In the genomic region with DNA sequence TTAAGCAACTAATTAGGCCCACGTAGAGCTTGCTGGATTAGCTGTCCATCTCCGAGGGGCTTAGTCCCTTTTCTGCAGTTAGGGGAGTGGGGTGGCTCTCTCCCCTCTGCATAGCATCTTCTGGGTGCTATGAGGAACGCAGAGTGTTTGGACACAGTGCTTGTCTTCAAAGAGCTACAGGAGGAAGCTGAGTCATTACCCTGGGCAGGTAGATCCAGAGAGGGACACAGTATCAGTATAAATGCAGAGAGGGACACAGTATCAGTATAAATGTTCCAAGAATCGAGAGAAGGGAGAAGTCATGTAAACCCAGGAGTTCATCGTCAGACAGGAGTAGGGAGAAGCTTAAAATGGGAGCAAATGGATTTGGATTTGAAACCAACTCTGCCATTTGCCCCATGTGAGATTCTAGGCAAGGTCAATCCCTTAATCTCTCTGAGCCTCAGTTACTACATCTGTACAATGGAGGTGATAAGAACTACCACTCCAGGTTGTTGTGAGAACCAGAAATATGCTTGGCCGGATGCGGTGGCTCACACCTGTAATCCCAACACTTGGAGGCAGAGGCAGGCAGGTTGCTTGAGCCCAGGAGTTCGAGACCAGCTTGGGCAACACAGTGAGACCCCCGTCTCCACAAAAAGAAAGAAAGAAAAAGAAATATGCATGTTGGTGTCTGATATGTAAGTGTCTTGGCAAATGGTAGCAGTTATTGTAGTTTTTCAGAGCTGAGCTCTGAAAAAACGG, we compare ENCODE assay signal across 20 cellular contexts. TPM values are rescaled to one million over a fixed set of nuclear protein-coding genes. Genes with fewer than 3 reads are reported as not detected.
DNase-seq lines count a peak whose midpoint lies in the region; ATAC-seq, FAIRE-seq and TF ChIP-seq lines count a peak whose summit lies in the region.
"Had no signal": no experiment of that assay in that cellular context is flagged by ENCODE, and none has a peak within 500 bp of the region (broad histone marks: within the 10 kb centered on the region; RNA-seq: fewer than 3 reads in every experiment).

No MANE protein-coding gene starts in this region.

- peak overlapping the region; percentile 91 for H2BK20ac ChIP-seq in H1 (ENCODE audit: low read length)

- H2AFZ ChIP-seq in H1 (ENCODE audit: low read length) = peak overlapping the region; percentile 63
- peak overlapping the region; percentile 1 for H2AFZ ChIP-seq in neuron (ENCODE audit: low read depth, low read length)

- H3K9me3 Mint-ChIP-seq in WTC11 = no peaks in the 10 kb centered on the region

- peak overlapping the region; percentile 49 for H4K5ac ChIP-seq in H1 (ENCODE audit: insufficient read length, low read depth, low read length)

- peak overlapping the region; percentile 59 to 76; a peak in 3 of 4 replicates for H3K4me2 ChIP-seq in H1 (ENCODE audit: insufficient read depth in 1 of 2, low read depth in 2 of 2, low read length in 2 of 2)

- H3K4me1 Mint-ChIP-seq in WTC11 = peaks cover 32% of the 10 kb centered on the region

- CTCF ChIA-PET in WTC11 (lab: Charles Lee) (interaction anchor here (0.6 to 5.9 kb wide), 12 partner anchors 8 to 425 kb away, joined by 3 to 35 read pairs (median 5); no protein-coding TSS in a partner anchor), H1 (lab: Charles Lee; ENCODE audit: partially characterized antibody) (interaction anchor here (0.6 to 10.0 kb wide), 20 partner anchors 10 to 297 kb away, joined by 3 to 91 read pairs (median 5); no protein-coding TSS in a partner anchor)

- no peak overlapping the region for H3K23ac ChIP-seq in H1 (ENCODE audit: insufficient read length)

- H4K91ac ChIP-seq in H1 (replicated peaks; ENCODE audit: insufficient read length, low read length) = peak overlapping the region; percentile 64

- H3K27me3 ChIP-seq in HUES6 (ENCODE audit: control insufficient read depth, insufficient read depth, low read length) = no peaks in the 10 kb centered on the region
- H3K27me3 ChIP-seq in H1 (replicated peaks in 1 of 4; ENCODE audit: control insufficient read depth in 3 of 4, extremely low read depth in 1 of 4, insufficient read depth in 3 of 4, low read length in 3 of 4) = no peaks in the 10 kb centered on the region
- no peaks in the 10 kb centered on the region for H3K27me3 ChIP-seq in neuron (ENCODE audit: insufficient read depth, low read length)
- H3K27me3 ChIP-seq: Peyer's patch had no signal

- peak overlapping the region; percentile 97; the same call in 1 of the 2 replicates for H2BK12ac ChIP-seq in H1 (ENCODE audit: low read depth, low read length)

- peak overlapping the region; percentile 14 for H3K9ac ChIP-seq in HUES6 (ENCODE audit: low read length)
- 0 out of 7 replicates have a peak overlapping the region, but pooled peaks of 1 of the 4 experiments have one; percentile 29 for H3K9ac ChIP-seq in H1 (replicated peaks in 1 of 4; ENCODE audit: extremely low read depth in 1 of 4, low read depth in 3 of 4, low read length in 3 of 4)

- H3K4ac ChIP-seq in H1 (replicated peaks; ENCODE audit: insufficient read length, low read depth, low read length) = no peak overlapping the region

- peak overlapping the region; percentile 47 for H3K4me3 Mint-ChIP-seq in WTC11

- no peak for ATAC-seq in WTC11

- H3K27ac Mint-ChIP-seq in WTC11 = peak overlapping the region; percentile 94

- 87% methylated on average over 10 of the region's 10 CpGs; no CpG with 5 or more reads in 1 of the 2 experiments for WGBS in H1 (ENCODE audit: extremely low coverage in 1 of 2, insufficient coverage in 1 of 2, insufficient read length in 1 of 2, insufficient replicate concordance in 2 of 2, low coverage in 1 of 2, low lambda C conversion rate in 2 of 2, missing lambda C conversion rate in 1 of 2), 2 experiments

- peaks cover 16% of the 10 kb centered on the region for H3K4me1 ChIP-seq in HUES6 (ENCODE audit: control insufficient read depth, insufficient read depth, low read length)
- H3K4me1 ChIP-seq in H1 (replicated peaks in 1 of 4; ENCODE audit: control insufficient read depth in 3 of 4, insufficient read depth in 4 of 4, low read length in 3 of 4) = peaks cover 4 to 14% (median 11%) of the 10 kb centered on the region in 4 experiments
- peaks cover 25% of the 10 kb centered on the region for H3K4me1 ChIP-seq in neuron (ENCODE audit: insufficient read depth, low read length)

- H3K56ac ChIP-seq in H1 (replicated peaks; ENCODE audit: insufficient read length, low read depth, low read length) = no peak overlapping the region

- TF ChIP-seq CTCF in WTC11 (IDR thresholded peaks at IDR 0.05) = no peak
- TF ChIP-seq CTCF in H1 (IDR thresholded peaks at IDR 0.05; ENCODE audit: control extremely low read depth in 1 of 3, insufficient read depth in 1 of 3, low read depth in 1 of 3, low read length in 3 of 3) = no peak

- H3K36me3 ChIP-seq in HUES6 (ENCODE audit: control insufficient read depth, insufficient read depth, low read length) (no peaks in the 10 kb centered on the region), H1 (ENCODE audit: control insufficient read depth in 2 of 4, insufficient read depth in 4 of 4, low read length in 3 of 4) (no peaks in the 10 kb centered on the region), neuron (ENCODE audit: insufficient read depth, low read length) (no peaks in the 10 kb centered on the region)
- H3K36me3 ChIP-seq: Peyer's patch had no signal

- H3K9me3 ChIP-seq in HUES6 (ENCODE audit: control insufficient read depth, insufficient read depth, low read depth, low read length) = no peaks in the 10 kb centered on the region; the same call in 1 of the 2 replicates
- 0 out of 4 replicates have a peak, but pooled peaks cover 0 to 4% of the 10 kb centered on the region in 2 experiments for H3K9me3 ChIP-seq in H1 (ENCODE audit: insufficient read depth in 2 of 2, low read depth in 1 of 2, low read length in 1 of 2)
- H3K9me3 ChIP-seq in neuron (ENCODE audit: low read length) = no peaks in the 10 kb centered on the region
- H3K9me3 ChIP-seq: Peyer's patch had no signal

- POLR2A ChIA-PET in WTC11 (lab: Charles Lee) (interaction anchor here (0.8 to 1.6 kb wide), 2 partner anchors 37 to 260 kb away, joined by 3 to 6 read pairs; a partner anchor contains a TSS), H1 (lab: Charles Lee; ENCODE audit: partially characterized antibody) (interaction anchor here (0.6 to 2.2 kb wide), 17 partner anchors 8 to 429 kb away, joined by 3 to 11 read pairs (median 4); a partner anchor contains a TSS)

- H3K4me3 ChIP-seq in HUES6 (ENCODE audit: low read depth, low read length) = no peak overlapping the region
- H3K4me3 ChIP-seq in H1 (ENCODE audit: extremely low read depth in 1 of 4, insufficient read depth in 2 of 4, low read depth in 3 of 4, low read length in 4 of 4) = peak overlapping the region in 1 of 4 experiments; percentile 23; a peak in 1 of 8 replicates
- H3K4me3 ChIP-seq in neuron (ENCODE audit: low read length) = peak overlapping the region; percentile 39
- H3K4me3 ChIP-seq: Peyer's patch, SK-N-MC had no signal

- H3K14ac ChIP-seq in H1 (ENCODE audit: insufficient read length) = no peak overlapping the region

- DNase-seq in WTC11 (ENCODE audit: low spot score) (no peak), H1 (ENCODE audit: low read depth in 1 of 2, low spot score in 2 of 2) (no peak), NOMO-1 treated with DMSO at 0.1 percent for 48 hours (lab: John Stamatoyannopoulos, UW; ENCODE audit: unreplicated experiment) (no peak), EL (no peak)
- no peak for DNase-seq in activated CD8-positive, alpha-beta memory T cell treated with anti-CD3 and anti-CD28 coated beads, Interleukin-2, amount 50 U/mL, for 4 hours
- DNase-seq: DMS 273 treated with DMSO at 0.1 percent for 48 hours, KBM-7, NCI-H1048, NCI-H146, NCI-H2081 treated with DMSO at 0.1 percent for 48 hours, NCI-H510A treated with DMSO at 0.1 percent for 48 hours, NCI-H82, Peyer's patch, Right ventricle myocardium superior had no signal

- no peak for TF ChIP-seq EP300 in H1 (IDR thresholded peaks at IDR 0.05; ENCODE audit: borderline replicate concordance in 1 of 2, low read depth in 2 of 2, low read length in 2 of 2)

- H3K27ac ChIP-seq in HUES6 (ENCODE audit: low read depth, low read length) = no peak overlapping the region; the same call in 1 of the 2 replicates
- peak overlapping the region; percentile 60 for H3K27ac ChIP-seq in H1 (ENCODE audit: low read depth, low read length)
- H3K27ac ChIP-seq: C4-2B, Peyer's patch, SK-N-MC had no signal

- no peak for FAIRE-seq in H1 (lab: Jason Lieb, UNC)

- peak overlapping the region; percentile 38 for H2BK120ac ChIP-seq in H1 (replicated peaks; ENCODE audit: low read depth, low read length)

- no peaks in the 10 kb centered on the region; the same call in 1 of the 2 replicates for H3K27me3 Mint-ChIP-seq in WTC11 (ENCODE audit: low read depth)

- H2BK5ac ChIP-seq in H1 (ENCODE audit: low read depth, low read length) = peak overlapping the region; percentile 74; the same call in 1 of the 2 replicates

- no peaks in the 10 kb centered on the region for H3K79me1 ChIP-seq in H1 (ENCODE audit: low read depth, low read length)

- peak overlapping the region; percentile 35 for H2BK15ac ChIP-seq in H1 (ENCODE audit: low read length)

- TF ChIP-seq POLR2A in H1 (IDR thresholded peaks at IDR 0.05; ENCODE audit: control extremely low read depth in 1 of 2, low read depth in 2 of 2, low read length in 2 of 2) = no peak

- no peaks in the 10 kb centered on the region for H3K79me2 ChIP-seq in H1 (ENCODE audit: control insufficient read depth in 1 of 2, insufficient read depth in 2 of 2, low read length in 2 of 2)

- no peaks in the 10 kb centered on the region for H4K20me1 ChIP-seq in H1 (replicated peaks in 1 of 2; ENCODE audit: control insufficient read depth in 1 of 2, insufficient read depth in 2 of 2, low read length in 2 of 2)

- no peak overlapping the region; the same call in 1 of the 2 replicates for H4K8ac ChIP-seq in H1 (ENCODE audit: extremely low read depth, insufficient read depth, low read length)

- H3K18ac ChIP-seq in H1 (ENCODE audit: extremely low read depth, low read length) = peak overlapping the region; percentile 12

- no peaks in the 10 kb centered on the region for H3K36me3 Mint-ChIP-seq in WTC11

- 0 out of 2 replicates have a peak overlapping the region, but pooled peaks have one; percentile 77 for H2AK5ac ChIP-seq in H1 (ENCODE audit: low read depth, low read length)

- TF ChIP-seq RAD21 in H1 (IDR thresholded peaks at IDR 0.05 in 1 of 2, conservative IDR thresholded peaks at IDR 0.05 in 1 of 2; ENCODE audit: low read depth in 2 of 2, low read length in 2 of 2) = no peak

- H3K23me2 ChIP-seq in H1 (ENCODE audit: low read depth, low read length) = no peaks in the 10 kb centered on the region

RNA-seq across cellular contexts. Expression of a gene that starts 5.5 kb away (rescaled TPM):
- 0.74 TPM in 1 of 3 replicates, not detected in the others for total RNA-seq in WTC11 (2021)
- total RNA-seq in H1 (2021; fragmentation: NEBNext Ultra II Directional; extraction: Animal tissue kit (Norgen Biotek cat#: 25700)) = not detected in 2 replicates
- polyA plus RNA-seq in H1 (2011; rRNA removed) = not detected in 2 replicates
- polyA plus RNA-seq in H1 (2011; cell fraction: cytosol; rRNA removed) = not detected
- polyA plus RNA-seq in H1 (2011; cell fraction: nucleus; rRNA removed) = not detected
- not detected in 4 replicates for polyA plus RNA-seq in H1 (2012, experiment 1 of 2)
- polyA plus RNA-seq in H1 (2012, experiment 2 of 2) = not detected
- not detected for polyA plus RNA-seq in H1 (2013, experiment 1 of 2)
- polyA plus RNA-seq in H1 (2013, experiment 2 of 2) = not detected
- not detected in 2 replicates for polyA minus RNA-seq in H1 (2011; rRNA and poly(A)+ RNA removed)
- not detected for polyA minus RNA-seq in H1 (2011; cell fraction: cytosol; rRNA and poly(A)+ RNA removed)
- not detected for polyA minus RNA-seq in H1 (2011; cell fraction: nucleus; rRNA and poly(A)+ RNA removed)
- total RNA-seq: H7, HT-29, Peyer's patch had no signal

RNA-seq across cellular contexts. Expression of a gene that starts 22.3 kb away (rescaled TPM):
- total RNA-seq in WTC11 (2021) = 41.7 to 48.6 TPM (median 48.5 TPM) in 3 replicates
- 42.8 and 44.4 TPM in 2 replicates for total RNA-seq in H1 (2021; fragmentation: NEBNext Ultra II Directional; extraction: Animal tissue kit (Norgen Biotek cat#: 25700))
- polyA plus RNA-seq in H1 (2011; rRNA removed) = 120 and 140 TPM in 2 replicates
- 98.6 TPM for polyA plus RNA-seq in H1 (2011; cell fraction: cytosol; rRNA removed)
- 64.4 TPM for polyA plus RNA-seq in H1 (2011; cell fraction: nucleus; rRNA removed)
- polyA plus RNA-seq in H1 (2012, experiment 1 of 2) = 60.6 to 68.4 TPM (median 64.0 TPM) in 4 replicates
- polyA plus RNA-seq in H1 (2012, experiment 2 of 2) = 70.1 TPM
- polyA plus RNA-seq in H1 (2013, experiment 1 of 2) = 48.6 TPM
- 56.1 TPM for polyA plus RNA-seq in H1 (2013, experiment 2 of 2)
- polyA minus RNA-seq in H1 (2011; rRNA and poly(A)+ RNA removed) = 46.6 and 52.2 TPM in 2 replicates
- 22.8 TPM for polyA minus RNA-seq in H1 (2011; cell fraction: cytosol; rRNA and poly(A)+ RNA removed)
- 16.5 TPM for polyA minus RNA-seq in H1 (2011; cell fraction: nucleus; rRNA and poly(A)+ RNA removed)
